Comparison of ENCODE assay signal across 1 cellular context in the genomic region with DNA sequence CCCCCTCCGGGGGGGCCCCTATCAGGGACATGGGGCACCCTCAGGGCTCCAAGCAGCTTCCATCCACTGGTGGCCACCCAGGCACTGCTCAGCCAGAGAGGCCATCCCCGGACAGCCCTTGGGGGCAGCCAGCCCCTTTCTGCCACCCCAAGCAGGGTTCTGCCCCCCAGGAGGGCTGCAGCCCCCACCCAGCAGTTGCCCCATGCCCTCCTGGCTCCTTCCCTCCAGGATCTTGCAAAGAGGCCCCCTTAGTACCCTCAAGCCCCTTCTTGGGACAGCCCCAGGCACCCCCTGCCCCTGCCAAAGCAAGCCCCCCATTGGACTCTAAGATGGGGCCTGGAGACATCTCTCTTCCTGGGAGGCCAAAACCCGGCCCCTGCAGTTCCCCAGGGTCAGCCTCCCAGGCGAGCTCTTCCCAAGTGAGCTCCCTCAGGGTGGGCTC.
TF ChIP-seq lines count a peak whose summit lies in the region.

No MANE protein-coding gene starts in this region.

TF ChIP-seq in HEK293, 187 proteins besides CTCF, POLR2A, EP300 and RAD21 (continued from another document):
- peak; percentile 54; the same call in 1 of the 2 replicates for TF ChIP-seq PATZ1 (tag by site-specific recombination; IDR thresholded peaks at IDR 0.05)
- no peak for TF ChIP-seq ZNF112 (tag by site-specific recombination; IDR thresholded peaks at IDR 0.05)
- TF ChIP-seq ZNF558 (tag by site-specific recombination; IDR thresholded peaks at IDR 0.05), result no peak
- no peak for TF ChIP-seq EGR2 (tag by site-specific recombination; IDR thresholded peaks at IDR 0.05; ENCODE audit: low read depth)
- peak; percentile 99 for TF ChIP-seq GLIS1 (tag by site-specific recombination; IDR thresholded peaks at IDR 0.05)
- no peak for TF ChIP-seq ZBTB8A (tag by site-specific recombination; IDR thresholded peaks at IDR 0.05)
- no peak for TF ChIP-seq ZNF624 (tag by site-specific recombination; IDR thresholded peaks at IDR 0.05)
